ENCODE assay signal across 8 cellular contexts in genomic region chr16:71883849-71884638, GRCh38. TPM values are rescaled to one million over a fixed set of nuclear protein-coding genes. Genes with fewer than 3 reads are reported as not detected.
DNase-seq lines count a peak whose midpoint lies in the region; ATAC-seq and TF ChIP-seq lines count a peak whose summit lies in the region.

ZNF821 (minus strand) TSS chr16:71884182; CDS start chr16:71879946, 4,236 bp downstream.

- peak; percentile 74 for TF ChIP-seq CTCF in chondrocyte (IDR thresholded peaks at IDR 0.05)

- no peaks in the 10 kb centered on the region for H3K27me3 Mint-ChIP-seq in chondrocyte (ENCODE audit: low read depth)

- H3K9me3 Mint-ChIP-seq in chondrocyte (ENCODE audit: low read depth), result no peaks in the 10 kb centered on the region

- H3K4me1 Mint-ChIP-seq in chondrocyte (ENCODE audit: low read depth), result peaks cover 16% of the 10 kb centered on the region

- H3K36me3 Mint-ChIP-seq in chondrocyte (ENCODE audit: low read depth), result peaks cover 10% of the 10 kb centered on the region

- ATAC-seq in HG02973 (IDR thresholded peaks at IDR 0.05; ENCODE audit: unreplicated experiment), result peak; percentile 39

- DNase-seq in SKM-1 treated with dmso at 0.1 percent for 144 hours (lab: John Stamatoyannopoulos, UW; ENCODE audit: unreplicated experiment) (peak; percentile 49), SKM-1 (lab: John Stamatoyannopoulos, UW; ENCODE audit: unreplicated experiment) (no peak), NCI-H2227 (lab: John Stamatoyannopoulos, UW; ENCODE audit: unreplicated experiment) (peak; percentile 94), chondrocyte (ENCODE audit: low spot score) (no peak), kidney glomerular epithelial cell (lab: John Stamatoyannopoulos, UW) (peak; percentile 47)
- DNase-seq in activated CD4-positive, alpha-beta T cell treated with anti-CD3 and anti-CD28 coated beads for 1 hour, result peak; percentile 56
- DNase-seq in stimulated activated CD4-positive, alpha-beta T cell treated with anti-CD3 and anti-CD28 coated beads, Interleukin-1b, Interleukin-23, amount 100 ng/mL, for 1 hour (ENCODE audit: low read depth in 2 of 2), result peak; percentile 34 to 56

- H3K27ac Mint-ChIP-seq in chondrocyte (ENCODE audit: unreplicated experiment), result peak within 1 kb of the TSS; percentile 95

- peak within 1 kb of the TSS; percentile 98 for H3K4me3 Mint-ChIP-seq in chondrocyte (ENCODE audit: unreplicated experiment)

RNA-seq across cellular contexts. Expression of gene ZNF821, which starts in this region (rescaled TPM):
- total RNA-seq in chondrocyte, result 10.6 to 12.0 TPM (median 11.2 TPM) in 3 replicates

Comparison
In these comparisons a context has a peak if more than half of its experiments do, and no peak if none do; other contexts are left out.
1. DNase-seq: peak in SKM-1 treated with dmso at 0.1 percent for 144 hours (single experiment), NCI-H2227 (single experiment), activated CD4-positive, alpha-beta T cell treated with anti-CD3 and anti-CD28 coated beads for 1 hour (single experiment), kidney glomerular epithelial cell (single experiment) and stimulated activated CD4-positive, alpha-beta T cell treated with anti-CD3 and anti-CD28 coated beads, Interleukin-1b, Interleukin-23, amount 100 ng/mL, for 1 hour (2 of 2); none in SKM-1 (single experiment) and chondrocyte (single experiment).